9 cellular contexts compared by ENCODE assay signal in genomic region chr15:28831897-28832587, GRCh38. TPM values are rescaled to one million over a fixed set of nuclear protein-coding genes. Genes with fewer than 3 reads are reported as not detected.
DNase-seq lines count a peak whose midpoint lies in the region; TF ChIP-seq lines count a peak whose summit lies in the region.
"Not testable (repeated sequence)": the region's sequence is repeated elsewhere in the genome, so short reads cannot be mapped to it uniquely, and the experiment has no call there.
"Had no signal": no experiment of that assay in that cellular context is flagged by ENCODE, and none has a peak within 500 bp of the region (broad histone marks: within the 10 kb centered on the region; RNA-seq: fewer than 3 reads in every experiment).

No MANE protein-coding gene starts in this region.

- peak overlapping the region; percentile 63 for H3K4me3 ChIP-seq in GM23248
- peak overlapping the region; percentile 51 for H3K4me3 ChIP-seq in fibroblast of villous mesenchyme (ENCODE audit: low read depth, low read length)

- not testable (repeated sequence) for H4K20me1 ChIP-seq in GM23248 (ENCODE audit: insufficient read depth)

- H3K9me2 ChIP-seq in GM23248 (ENCODE audit: insufficient read depth) = not testable (repeated sequence)

- TF ChIP-seq CTCF in fibroblast of villous mesenchyme (IDR thresholded peaks at IDR 0.05; ENCODE audit: insufficient read depth, low read depth, low read length) = not testable (repeated sequence)

- not testable (repeated sequence) for H3K9me3 ChIP-seq in GM23248 (ENCODE audit: low read depth)

- WGBS in GM23248 (ENCODE audit: low coverage in 1 of 2, low lambda C conversion rate in 2 of 2, missing lambda C conversion rate in 2 of 2), 2 experiments = 4 to 11% methylated on average over 43 to 45 of the region's 56 CpGs

- H3K27ac ChIP-seq in GM23248 = not testable (repeated sequence)

- H2AFZ ChIP-seq in GM23248 = peak overlapping the region; percentile 59

- H3K27me3 ChIP-seq in GM23248 (replicated peaks; ENCODE audit: insufficient read depth) = not testable (repeated sequence)

- H3F3A ChIP-seq in GM23248 (ENCODE audit: insufficient read depth) = not testable (repeated sequence)

- H3K9ac ChIP-seq in GM23248 = not testable (repeated sequence)

- DNase-seq in GM23248 (peak; percentile 59), NCI-H510A (lab: John Stamatoyannopoulos, UW) (peak; percentile 76), amniotic epithelial cell (ENCODE audit: low read depth) (peak; percentile 79), fibroblast of villous mesenchyme (ENCODE audit: low read depth) (peak; percentile 77), medulla oblongata (ENCODE audit: extremely low spot score) (peak; percentile 85), ureter (ENCODE audit: low spot score) (peak; percentile 53)
- DNase-seq in activated CD4-positive, alpha-beta T cell treated with anti-CD3 and anti-CD28 coated beads for 24 hours (ENCODE audit: low read depth in 2 of 2) = peak; percentile 41 to 56
- DNase-seq in stimulated activated CD4-positive, alpha-beta T cell treated with anti-CD3 and anti-CD28 coated beads, Interleukin-12 subunit alpha, Interleukin-12 subunit beta, amount 100 ng/mL, for 48 hours (ENCODE audit: low read depth in 2 of 3, low spot score in 1 of 3) = peak; percentile 40 to 63 (median 41)

- H3K4me1 ChIP-seq in GM23248 (ENCODE audit: insufficient read depth) = not testable (repeated sequence)

- H3K36me3 ChIP-seq in GM23248 (ENCODE audit: low read depth) = not testable (repeated sequence)

- H3K4me2 ChIP-seq in GM23248 (ENCODE audit: unreplicated experiment) = not testable (repeated sequence)

- in situ Hi-C loops in GM23248 (cut with MboI) = not testable (repeated sequence)

- H3K79me2 ChIP-seq in GM23248 (ENCODE audit: insufficient read depth) = not testable (repeated sequence)

RNA-seq across cellular contexts. Expression of gene GOLGA6L7, which starts 16.4 kb away (rescaled TPM):
- total RNA-seq in GM23248 (2014; rRNA removed; shearing (Covaris generic)) = not detected in 2 replicates
- polyA plus RNA-seq in GM23248 (2016; fragmentation: Nextera tagmentation; extraction: Ambion mirVana) = not detected in 2 replicates
- total RNA-seq in fibroblast of villous mesenchyme (not detected in 2 replicates), ureter (not detected)
- total RNA-seq: LHCN-M2 had no signal

RNA-seq across cellular contexts. Expression of gene APBA2, which starts 53.7 kb away (rescaled TPM):
- total RNA-seq in GM23248 (2014; rRNA removed; shearing (Covaris generic)) = 0.65 and 1.1 TPM in 2 replicates
- polyA plus RNA-seq in GM23248 (2016; fragmentation: Nextera tagmentation; extraction: Ambion mirVana) = 0.23 and 0.46 TPM in 2 replicates
- 4.7 and 10.0 TPM in 2 replicates for total RNA-seq in fibroblast of villous mesenchyme
- total RNA-seq in ureter = 9.5 TPM
- total RNA-seq: LHCN-M2 had no signal
